ENCODE assay signal across 9 cellular contexts in the genomic region with DNA sequence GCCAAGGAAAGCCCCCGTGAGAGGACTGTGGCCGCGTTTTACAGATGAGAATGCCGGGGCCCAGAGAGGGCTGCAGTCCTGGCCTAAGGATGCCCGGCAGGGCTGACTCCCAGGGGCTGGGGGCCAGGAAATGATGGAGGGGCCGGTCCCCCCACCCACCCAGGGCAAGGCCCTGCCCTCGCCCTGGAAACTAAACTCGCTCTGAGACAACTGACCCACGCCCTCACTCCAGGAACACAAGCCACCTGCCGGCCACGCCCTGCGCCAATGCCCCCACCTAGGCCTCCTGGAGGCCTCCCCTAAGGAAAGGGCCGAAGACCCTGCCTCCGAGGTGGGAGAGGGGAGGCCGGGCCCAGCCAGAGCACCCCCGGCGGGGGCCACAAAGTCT. TPM values are rescaled to one million over a fixed set of nuclear protein-coding genes. Genes with fewer than 3 reads are reported as not detected.
DNase-seq lines count a peak whose midpoint lies in the region; ATAC-seq and TF ChIP-seq lines count a peak whose summit lies in the region.
"Had no signal": no experiment of that assay in that cellular context is flagged by ENCODE, and none has a peak within 500 bp of the region (broad histone marks: within the 10 kb centered on the region; RNA-seq: fewer than 3 reads in every experiment).

No MANE protein-coding gene starts in this region.

- in situ Hi-C loops in ACHN (cut with HindIII; ENCODE audit: low pct_ligation_motif_present, low pct_unique_long_range_greater_than_20kb, low sequenced_read_pairs), result no loop called here

- DNase-seq in CD4-positive, alpha-beta T cell, result no peak
- no peak for DNase-seq in RWPE1 (ENCODE audit: low spot score)
- DNase-seq in esophagus squamous epithelium (lab: John Stamatoyannopoulos, UW), result no peak
- DNase-seq in psoas muscle, result no peak
- no peak for DNase-seq in ACHN
- DNase-seq in AML-193 (lab: John Stamatoyannopoulos, UW), result no peak
- no peak for DNase-seq in stimulated activated naive CD4-positive, alpha-beta T cell (lab: John Stamatoyannopoulos, UW)
- DNase-seq: NCI-H1092 treated with DMSO at 0.1 percent for 48 hours had no signal

- peaks cover 22% of the 10 kb centered on the region for H3K4me1 Mint-ChIP-seq in CD4-positive, alpha-beta T cell (ENCODE audit: low read depth)

- 0% methylated on average over 1 of the region's 17 CpGs; no CpG with 5 or more reads in 1 of the 2 donors for WGBS in esophagus squamous epithelium, 2 donors
- WGBS in psoas muscle, 3 donors, result 43 to 62% (median 51%) methylated on average over 16 to 17 of the region's 17 CpGs

- H3K4me1 ChIP-seq in esophagus squamous epithelium, result peaks cover 65 to 97% (median 73%) of the 10 kb centered on the region in 3 donors
- H3K4me1 ChIP-seq in psoas muscle, result peaks cover 64% of the 10 kb centered on the region

- intact Hi-C loops in CD4-positive, alpha-beta T cell (cut with DNase I, micrococcal nuclease), result no loop called here
- intact Hi-C loops in esophagus squamous epithelium (cut with DNase I) (loop anchor here (10.0 kb wide), 1 partner anchor 75 kb away; no protein-coding TSS in a partner anchor), psoas muscle (cut with DNase I) (no loop called here)

- H3K27ac ChIP-seq in CD4-positive, alpha-beta T cell (ENCODE audit: low read depth, low read length), result peak overlapping the region; percentile 64
- peak overlapping the region; percentile 98 for H3K27ac ChIP-seq in RWPE1
- H3K27ac ChIP-seq in esophagus squamous epithelium, result peak overlapping the region; percentile 97 to 99 (median 98)
- peak overlapping the region; percentile 96 for H3K27ac ChIP-seq in psoas muscle

- ATAC-seq in CD4-positive, alpha-beta T cell (ENCODE audit: poor library complexity), result no peak
- peak in 1 of 4 donors; percentile 6 for ATAC-seq in psoas muscle
- no peak for ATAC-seq in GM19324 (IDR thresholded peaks at IDR 0.05; ENCODE audit: low FRiP score, unreplicated experiment)

- H3K4me3 ChIP-seq in esophagus squamous epithelium (peak overlapping the region; percentile 22 to 100 (median 99)), psoas muscle (peak overlapping the region; percentile 97)

- H3K27ac Mint-ChIP-seq in CD4-positive, alpha-beta T cell, result peak overlapping the region; percentile 42

- POLR2A ChIA-PET in CD4-positive, alpha-beta T cell (lab: Charles Lee), result interaction anchor here (1.5 to 2.1 kb wide), 2 partner anchors 55 to 80 kb away, joined by 3 to 6 read pairs; no protein-coding TSS in a partner anchor
- POLR2A ChIA-PET in RWPE1 (lab: Yijun Ruan, JAX; ENCODE audit: low non-redundant PET), result interaction anchor here (0.8 kb wide), 1 partner anchor 74 kb away, joined by 5 read pairs; a partner anchor contains a TSS

- no peaks in the 10 kb centered on the region for H3K9me3 ChIP-seq in CD4-positive, alpha-beta T cell (ENCODE audit: control insufficient read depth, low read length)
- H3K9me3 ChIP-seq in esophagus squamous epithelium (no peaks in the 10 kb centered on the region), psoas muscle (no peaks in the 10 kb centered on the region)

- H3K36me3 ChIP-seq in esophagus squamous epithelium, result peaks cover 9 to 44% (median 13%) of the 10 kb centered on the region in 3 donors
- H3K36me3 ChIP-seq in psoas muscle (ENCODE audit: insufficient read depth in 1 of 2, low read depth in 1 of 2), result peaks cover 0 to 9% of the 10 kb centered on the region in 2 donors

- H3K4me3 Mint-ChIP-seq in CD4-positive, alpha-beta T cell, result no peak overlapping the region

- no peak for TF ChIP-seq POLR2A in esophagus squamous epithelium (IDR thresholded peaks at IDR 0.05)

- peaks cover 30% of the 10 kb centered on the region for H3K36me3 Mint-ChIP-seq in CD4-positive, alpha-beta T cell (ENCODE audit: low read depth)

- TF ChIP-seq CTCF in CD4-positive, alpha-beta T cell (IDR thresholded peaks at IDR 0.05), result no peak
- TF ChIP-seq CTCF in RWPE1 (conservative IDR thresholded peaks at IDR 0.05; ENCODE audit: low read depth) (no peak), esophagus squamous epithelium (IDR thresholded peaks at IDR 0.05) (no peak), psoas muscle (IDR thresholded peaks at IDR 0.05) (no peak)

- H3K27me3 Mint-ChIP-seq in CD4-positive, alpha-beta T cell, result no peaks in the 10 kb centered on the region

- CTCF ChIA-PET in CD4-positive, alpha-beta T cell (lab: Charles Lee), result interaction anchor here (1.3 kb wide), 1 partner anchor 72 kb away, joined by 3 read pairs; no protein-coding TSS in a partner anchor
- CTCF ChIA-PET in RWPE1 (lab: Yijun Ruan, JAX), result no interaction called here

- no peaks in the 10 kb centered on the region for H3K27me3 ChIP-seq in CD4-positive, alpha-beta T cell (ENCODE audit: control insufficient read depth, insufficient read depth, low read length)
- no peaks in the 10 kb centered on the region for H3K27me3 ChIP-seq in esophagus squamous epithelium
- no peaks in the 10 kb centered on the region for H3K27me3 ChIP-seq in psoas muscle (ENCODE audit: insufficient read depth in 3 of 3, low read length in 2 of 3)

- H3K9me3 Mint-ChIP-seq in CD4-positive, alpha-beta T cell, result no peaks in the 10 kb centered on the region

RNA-seq across cellular contexts. Expression of a gene that starts 7.2 kb away (rescaled TPM):
- 10 to 100 TPM; 44.2 to 47.2 TPM for total RNA-seq in CD4-positive, alpha-beta T cell
- total RNA-seq in esophagus squamous epithelium, result 100 to 1,000 TPM in 1 of 4 donors, 10 to 100 TPM in 3; 60.5 to 187 (median 81.2) TPM
- total RNA-seq in psoas muscle, result 10 to 100 TPM; 25.7 to 55.9 (median 45.7) TPM
- 10 to 100 TPM; 18.5 to 20.3 (median 20.0) TPM for polyA plus RNA-seq in psoas muscle

RNA-seq across cellular contexts. Expression of a gene that starts 52.0 kb away (rescaled TPM):
- 10 to 100 TPM; 14.5 to 16.5 TPM for total RNA-seq in CD4-positive, alpha-beta T cell
- total RNA-seq in esophagus squamous epithelium (10 to 100 TPM; 11.4 to 15.1 (median 13.0) TPM), psoas muscle (10 to 100 TPM; 14.6 to 27.2 (median 17.0) TPM)
- polyA plus RNA-seq in psoas muscle, result 10 to 100 TPM; 12.7 to 21.8 (median 14.6) TPM
